Comparison of ENCODE assay signal across 17 cellular contexts in the genomic region with DNA sequence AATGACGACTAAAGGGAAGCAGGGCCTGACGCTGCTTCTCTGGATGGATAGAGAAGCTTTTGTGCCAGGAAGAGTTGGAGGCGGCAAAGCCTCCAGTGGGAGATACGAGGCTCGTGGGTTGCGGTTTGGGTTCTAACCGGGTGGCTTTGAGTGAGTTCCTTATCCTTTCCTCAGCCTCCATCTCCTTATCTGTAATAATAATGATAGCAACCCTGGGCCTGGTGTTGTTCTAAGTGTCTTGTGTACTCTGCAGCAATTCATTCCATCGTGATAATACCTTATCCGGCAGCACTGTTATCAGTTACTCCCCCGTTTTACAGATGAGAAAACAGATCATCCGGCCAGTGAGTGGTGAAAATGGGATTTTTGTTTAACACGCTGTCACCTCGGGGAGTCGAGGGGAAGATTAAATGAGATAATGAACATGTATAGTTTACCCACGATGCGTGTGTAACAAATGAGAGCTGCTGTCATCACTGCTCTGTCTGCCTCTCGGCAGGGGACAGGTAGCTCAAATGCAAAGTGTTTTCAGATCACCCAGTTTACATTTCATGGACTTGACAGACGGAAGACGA. TPM values are rescaled to one million over a fixed set of nuclear protein-coding genes. Genes with fewer than 3 reads are reported as not detected.
"Had no signal": no experiment of that assay in that cellular context is flagged by ENCODE, and none has a peak within 500 bp of the region (broad histone marks: within the 10 kb centered on the region; RNA-seq: fewer than 3 reads in every experiment).

No MANE protein-coding gene starts in this region.

- H3K27ac ChIP-seq: cardiac muscle cell, left ventricle myocardium inferior, right atrium auricular region, skin epidermis, suprapubic skin, upper lobe of right lung, WERI-Rb-1 had no signal

- H3K4me1 ChIP-seq: left ventricle myocardium inferior, right atrium auricular region, suprapubic skin, upper lobe of right lung had no signal

- H3K27me3 ChIP-seq: cardiac muscle cell had no signal

- DNase-seq: activated CD4-positive, alpha-beta T cell treated with anti-CD3 and anti-CD28 coated beads, Interleukin-2, amount 50 U/mL, for 48 hours; activated naive CD4-positive, alpha-beta T cell treated with anti-CD3 and anti-CD28 coated beads, Interleukin-2, amount 10 ng/mL, durations not matched to agents 7 days and 5 days; kidney; left ventricle myocardium inferior; occipital lobe; stimulated activated CD4-positive, alpha-beta T cell treated with anti-CD3 and anti-CD28 coated beads, Interleukin-4, amount 100 ng/mL, for 4 hours; stimulated activated CD8-positive, alpha-beta memory T cell treated with anti-CD3 and anti-CD28 coated beads, Interleukin-4, amount 100 ng/mL, for 48 hours; stimulated activated naive CD4-positive, alpha-beta T cell treated with Interleukin-2 at 50 U/mL for 16 hours; upper lobe of right lung; WERI-Rb-1 had no signal

- ATAC-seq: natural killer cell treated with Interleukin-12 subunit alpha and Interleukin-12 subunit beta and Interleukin-15 and Interleukin-18, amount 100 ng/mL, for 72 hours; upper lobe of right lung had no signal

- H3K4me3 ChIP-seq: cardiac muscle cell, left ventricle myocardium inferior, right atrium auricular region, skin epidermis, suprapubic skin, upper lobe of right lung had no signal

- H3K9me3 ChIP-seq: suprapubic skin, upper lobe of right lung had no signal

- H3K36me3 ChIP-seq: cardiac muscle cell, left ventricle myocardium inferior, right atrium auricular region, suprapubic skin, upper lobe of right lung, WERI-Rb-1 had no signal

RNA-seq across cellular contexts. Expression of a gene that starts 52.0 kb away (rescaled TPM):
- total RNA-seq: dermis microvascular lymphatic vessel endothelial cell, left ventricle myocardium inferior, occipital lobe, posterior vena cava, right atrium auricular region, suprapubic skin, upper lobe of right lung had no signal
